ENCODE assay signal across 24 cellular contexts in the genomic region with DNA sequence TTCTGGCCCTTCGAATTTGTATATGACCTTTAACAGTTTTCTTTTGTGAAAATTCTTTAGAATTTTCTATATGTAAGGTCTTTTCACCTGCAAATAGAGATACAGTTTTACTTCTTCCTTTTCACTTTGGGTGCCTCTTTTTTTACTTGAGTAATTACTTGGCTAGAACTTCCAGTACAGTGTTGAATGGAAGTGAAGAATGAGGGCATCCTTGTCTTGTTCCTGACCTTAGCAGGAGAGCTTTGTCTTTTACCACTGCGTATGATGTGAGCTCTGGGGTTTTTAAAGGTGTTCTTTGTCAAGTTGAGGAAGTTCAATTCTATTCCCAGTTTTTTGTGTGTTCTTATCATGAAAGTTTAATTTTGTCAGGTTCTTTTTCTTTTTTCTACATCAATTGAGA. TPM values are rescaled to one million over a fixed set of nuclear protein-coding genes. Genes with fewer than 3 reads are reported as not detected.
DNase-seq lines count a peak whose midpoint lies in the region; ATAC-seq, FAIRE-seq and TF ChIP-seq lines count a peak whose summit lies in the region.
"Had no signal": no experiment of that assay in that cellular context is flagged by ENCODE, and none has a peak within 500 bp of the region (broad histone marks: within the 10 kb centered on the region; RNA-seq: fewer than 3 reads in every experiment).

No MANE protein-coding gene starts in this region.

- peak; percentile 53 for FAIRE-seq in H54 (lab: Jason Lieb, UNC)
- FAIRE-seq: A549, HTR-8/SVneo had no signal

- peaks cover 14 to 35% of the 10 kb centered on the region in 2 donors for H3K36me3 Mint-ChIP-seq in activated T-cell treated with anti-CD3 and anti-CD28 coated beads, Interleukin-2, amount 50 U/mL, for 72 hours (ENCODE audit: insufficient read depth in 2 of 2)
- H3K36me3 Mint-ChIP-seq in activated T-cell treated with anti-CD3 and anti-CD28 coated beads, Interleukin-2, amount 50 U/mL, for 4 hours (ENCODE audit: insufficient read depth), result peaks cover 35% of the 10 kb centered on the region
- H3K36me3 Mint-ChIP-seq in brain (peaks cover 34% of the 10 kb centered on the region), T-cell (peaks cover 40% of the 10 kb centered on the region)
- peaks cover 63 to 78% of the 10 kb centered on the region in 2 donors for H3K36me3 Mint-ChIP-seq in stimulated activated naive B cell treated with anti-CD40 and anti-IgM and Interleukin-4, amounts not matched to agents 10 μg/mL and 1 μg/mL and 100 μg/mL, for 72 hours

- ATAC-seq in activated T-cell treated with anti-CD3 and anti-CD28 coated beads, Interleukin-2, amount 50 U/mL, for 72 hours (replicated peaks in 1 of 2), result no peak
- no peak for ATAC-seq in activated T-cell treated with anti-CD3 and anti-CD28 coated beads, Interleukin-2, amount 50 U/mL, for 4 hours
- peak; percentile 86 to 88 for ATAC-seq in stimulated activated naive B cell treated with anti-CD40 and anti-IgM and Interleukin-4, amounts not matched to agents 10 μg/mL and 1 μg/mL and 100 μg/mL, for 72 hours (replicated peaks)
- no peak for ATAC-seq in GM18867 (IDR thresholded peaks at IDR 0.05; ENCODE audit: unreplicated experiment)
- ATAC-seq in T-cell (replicated peaks in 1 of 4), result no peak
- ATAC-seq: A549 had no signal

- H3K4me1 Mint-ChIP-seq in activated T-cell treated with anti-CD3 and anti-CD28 coated beads, Interleukin-2, amount 50 U/mL, for 72 hours (ENCODE audit: low read depth), result peaks cover 92% of the 10 kb centered on the region
- H3K4me1 Mint-ChIP-seq in activated T-cell treated with anti-CD3 and anti-CD28 coated beads, Interleukin-2, amount 50 U/mL, for 4 hours (ENCODE audit: low read depth), result peaks cover 87% of the 10 kb centered on the region
- peaks cover 43% of the 10 kb centered on the region for H3K4me1 Mint-ChIP-seq in brain
- peaks cover 59 to 93% of the 10 kb centered on the region in 2 donors for H3K4me1 Mint-ChIP-seq in stimulated activated naive B cell treated with anti-CD40 and anti-IgM and Interleukin-4, amounts not matched to agents 10 μg/mL and 1 μg/mL and 100 μg/mL, for 72 hours
- H3K4me1 Mint-ChIP-seq in T-cell, result peaks cover 96 to 97% (median 97%) of the 10 kb centered on the region in 3 donors

- TF ChIP-seq POLR2A in H54 (IDR thresholded peaks at IDR 0.05; ENCODE audit: low read depth, low read length), result no peak

- no peak for DNase-seq in activated T-cell treated with anti-CD3 and anti-CD28 coated beads, Interleukin-2, amount 50 U/mL, for 72 hours
- DNase-seq in activated T-cell treated with anti-CD3 and anti-CD28 coated beads, Interleukin-2, amount 50 U/mL, for 4 hours, result no peak
- DNase-seq in H54 (ENCODE audit: insufficient read length, low spot score), result no peak
- DNase-seq in stimulated activated naive B cell treated with anti-CD40 and anti-IgM and Interleukin-4, amounts not matched to agents 10 μg/mL and 1 μg/mL and 100 μg/mL, for 72 hours, result no peak
- DNase-seq in T-cell, result no peak
- DNase-seq: BE2C, DMS153, DND-41, H9, KG1, NCI-H1048, NCI-H1417, NCI-H1694 treated with DMSO at 0.1 percent for 48 hours, NCI-H2081, NCI-H2227 treated with DMSO at 0.1 percent for 48 hours, NCI-H526 treated with DMSO at 0.1 percent for 48 hours, PC-9, Right ventricle myocardium superior, RPMI8226 had no signal

- peak overlapping the region; percentile 82 for H3K27ac Mint-ChIP-seq in activated T-cell treated with anti-CD3 and anti-CD28 coated beads, Interleukin-2, amount 50 U/mL, for 72 hours
- H3K27ac Mint-ChIP-seq in brain, result peak overlapping the region in 3 of 5 experiments; percentile 2 to 26 (median 4)
- H3K27ac Mint-ChIP-seq in stimulated activated naive B cell treated with anti-CD40 and anti-IgM and Interleukin-4, amounts not matched to agents 10 μg/mL and 1 μg/mL and 100 μg/mL, for 72 hours, result peak overlapping the region; percentile 86
- H3K27ac Mint-ChIP-seq in T-cell, result peak overlapping the region in 1 of 2 donors; percentile 36

- H3K27me3 Mint-ChIP-seq in activated T-cell treated with anti-CD3 and anti-CD28 coated beads, Interleukin-2, amount 50 U/mL, for 72 hours (ENCODE audit: low read depth), result no peaks in the 10 kb centered on the region
- H3K27me3 Mint-ChIP-seq in activated T-cell treated with anti-CD3 and anti-CD28 coated beads, Interleukin-2, amount 50 U/mL, for 4 hours (ENCODE audit: low read depth), result no peaks in the 10 kb centered on the region
- H3K27me3 Mint-ChIP-seq in brain (no peaks in the 10 kb centered on the region), T-cell (no peaks in the 10 kb centered on the region)
- no peaks in the 10 kb centered on the region for H3K27me3 Mint-ChIP-seq in stimulated activated naive B cell treated with anti-CD40 and anti-IgM and Interleukin-4, amounts not matched to agents 10 μg/mL and 1 μg/mL and 100 μg/mL, for 72 hours

- peak overlapping the region in 1 of 2 donors; percentile 50 for H3K4me3 Mint-ChIP-seq in activated T-cell treated with anti-CD3 and anti-CD28 coated beads, Interleukin-2, amount 50 U/mL, for 72 hours
- no peak overlapping the region for H3K4me3 Mint-ChIP-seq in activated T-cell treated with anti-CD3 and anti-CD28 coated beads, Interleukin-2, amount 50 U/mL, for 4 hours
- peak overlapping the region in 1 of 5 experiments; percentile 1 for H3K4me3 Mint-ChIP-seq in brain
- H3K4me3 Mint-ChIP-seq in stimulated activated naive B cell treated with anti-CD40 and anti-IgM and Interleukin-4, amounts not matched to agents 10 μg/mL and 1 μg/mL and 100 μg/mL, for 72 hours, result peak overlapping the region; percentile 75 to 86
- H3K4me3 Mint-ChIP-seq in T-cell, result peak overlapping the region in 1 of 3 donors; percentile 4
- H3K4me3 Mint-ChIP-seq: CD14-positive monocyte, H9 had no signal

- POLR2A ChIA-PET in T-cell (lab: Charles Lee), result interaction anchor here in 1 of 2 donors (0.6 to 0.7 kb wide), 2 partner anchors 25 to 36 kb away, joined by 3 to 4 read pairs; a partner anchor contains a TSS

- H3K9me3 Mint-ChIP-seq in activated T-cell treated with anti-CD3 and anti-CD28 coated beads, Interleukin-2, amount 50 U/mL, for 72 hours, result no peaks in the 10 kb centered on the region
- H3K9me3 Mint-ChIP-seq in activated T-cell treated with anti-CD3 and anti-CD28 coated beads, Interleukin-2, amount 50 U/mL, for 4 hours, result no peaks in the 10 kb centered on the region
- H3K9me3 Mint-ChIP-seq in brain, result no peaks in the 10 kb centered on the region
- peaks cover 0 to 1% of the 10 kb centered on the region in 2 donors for H3K9me3 Mint-ChIP-seq in stimulated activated naive B cell treated with anti-CD40 and anti-IgM and Interleukin-4, amounts not matched to agents 10 μg/mL and 1 μg/mL and 100 μg/mL, for 72 hours
- no peaks in the 10 kb centered on the region for H3K9me3 Mint-ChIP-seq in T-cell
- H3K9me3 Mint-ChIP-seq: CD14-positive monocyte, H9 had no signal

- CTCF ChIA-PET in T-cell (lab: Charles Lee), result interaction anchor here (0.6 to 0.9 kb wide), 3 partner anchors 10 to 886 kb away, joined by 3 to 4 read pairs (median 3); no protein-coding TSS in a partner anchor

- no peak for TF ChIP-seq CTCF in brain (conservative IDR thresholded peaks at IDR 0.05)

RNA-seq across cellular contexts. Expression of a gene that starts 21.6 kb away (rescaled TPM):
- total RNA-seq in activated T-cell treated with anti-CD3 and anti-CD28 coated beads, Interleukin-2, amount 50 U/mL, for 72 hours, result 10 to 100 TPM; 43.4 to 48.4 TPM
- total RNA-seq in activated T-cell treated with anti-CD3 and anti-CD28 coated beads, Interleukin-2, amount 50 U/mL, for 4 hours, result 10 to 100 TPM; 54.8 to 60.4 (median 54.9) TPM
- polyA plus RNA-seq in brain (ENCODE audit: insufficient read depth, low read depth, low replicate concordance), result 50.4 TPM
- total RNA-seq in T-cell, result 10 to 100 TPM; 32.2 to 41.7 (median 34.0) TPM

RNA-seq across cellular contexts. Expression of a gene that starts 22.0 kb away (rescaled TPM):
- 1 to 10 TPM; 4.5 to 5.0 TPM for total RNA-seq in activated T-cell treated with anti-CD3 and anti-CD28 coated beads, Interleukin-2, amount 50 U/mL, for 72 hours
- total RNA-seq in activated T-cell treated with anti-CD3 and anti-CD28 coated beads, Interleukin-2, amount 50 U/mL, for 4 hours, result 1 to 10 TPM; 3.5 to 4.3 (median 3.6) TPM
- 1.1 TPM for polyA plus RNA-seq in brain (ENCODE audit: insufficient read depth, low read depth, low replicate concordance)
- total RNA-seq in T-cell, result 1 to 10 TPM; 2.4 to 4.3 (median 2.9) TPM
- polyA plus RNA-seq: CD14-positive monocyte had no signal

RNA-seq across cellular contexts. Expression of a gene that starts 24.9 kb away (rescaled TPM):
- total RNA-seq in activated T-cell treated with anti-CD3 and anti-CD28 coated beads, Interleukin-2, amount 50 U/mL, for 72 hours, result 100 to 1,000 TPM; 113 to 121 TPM
- 100 to 1,000 TPM; 102 to 116 (median 115) TPM for total RNA-seq in activated T-cell treated with anti-CD3 and anti-CD28 coated beads, Interleukin-2, amount 50 U/mL, for 4 hours
- polyA plus RNA-seq in brain (ENCODE audit: insufficient read depth, low read depth, low replicate concordance), result 3.7 TPM
- total RNA-seq in T-cell, result 100 to 1,000 TPM in 3 of 5 donors, 10 to 100 TPM in 2; 86.8 to 158 (median 142) TPM

Comparison
In these comparisons a context has a peak if more than half of its experiments do, and no peak if none do; other contexts are left out.
1. ATAC-seq: peak in stimulated activated naive B cell treated with anti-CD40 and anti-IgM and Interleukin-4, amounts not matched to agents 10 μg/mL and 1 μg/mL and 100 μg/mL, for 72 hours (2 of 2); none in activated T-cell treated with anti-CD3 and anti-CD28 coated beads, Interleukin-2, amount 50 U/mL, for 72 hours (0 of 2), activated T-cell treated with anti-CD3 and anti-CD28 coated beads, Interleukin-2, amount 50 U/mL, for 4 hours (0 of 2), GM18867 (single experiment) and T-cell (0 of 4).